7 cellular contexts compared by ENCODE assay signal in genomic region chr14:60514378-60515243, GRCh38. TPM values are rescaled to one million over a fixed set of nuclear protein-coding genes. Genes with fewer than 3 reads are reported as not detected.
DNase-seq lines count a peak whose midpoint lies in the region; TF ChIP-seq lines count a peak whose summit lies in the region.

No MANE protein-coding gene starts in this region.

- H3K4me3 ChIP-seq in GM12875 (ENCODE audit: low read depth, low read length) (no peak overlapping the region), fibroblast of pulmonary artery (replicated peaks; ENCODE audit: low read depth, low read length) (peak overlapping the region; percentile 34)

- DNase-seq in HK-2 (ENCODE audit: unreplicated experiment), result peak; percentile 38
- DNase-seq in SK-N-DZ (ENCODE audit: low spot score), result peak; percentile 20
- DNase-seq in fibroblast of pulmonary artery (ENCODE audit: low read depth), result no peak
- DNase-seq in retina, result peak; percentile 97
- DNase-seq in activated CD4-positive, CD25-positive, alpha-beta regulatory T cell (lab: John Stamatoyannopoulos, UW), result no peak
- DNase-seq in SW480 (ENCODE audit: low spot score), result no peak

- TF ChIP-seq CTCF in GM12875 (IDR thresholded peaks at IDR 0.05; ENCODE audit: borderline replicate concordance, insufficient read depth, low read depth, low read length) (peak; percentile 54), fibroblast of pulmonary artery (IDR thresholded peaks at IDR 0.05; ENCODE audit: low read length, missing control alignments) (no peak)

RNA-seq across cellular contexts. Expression of gene SIX6, which starts 5.7 kb away (rescaled TPM):
- not detected in 2 replicates for polyA plus RNA-seq in SK-N-DZ (2014; cell fraction: cytosol; rRNA removed)
- polyA plus RNA-seq in SK-N-DZ (2014; cell fraction: nucleus; rRNA removed), result not detected in 2 replicates

RNA-seq across cellular contexts. Expression of gene C14orf39, which starts 28.7 kb away (rescaled TPM):
- polyA plus RNA-seq in SK-N-DZ (2014; cell fraction: cytosol; rRNA removed), result 0.29 and 1.1 TPM in 2 replicates
- 0.99 and 1.9 TPM in 2 replicates for polyA plus RNA-seq in SK-N-DZ (2014; cell fraction: nucleus; rRNA removed)

Comparison
In these comparisons a context has a peak if more than half of its experiments do, and no peak if none do; other contexts are left out.
1. DNase-seq: peak in HK-2 (single experiment), SK-N-DZ (single experiment) and retina (single experiment); none in fibroblast of pulmonary artery (single experiment), activated CD4-positive, CD25-positive, alpha-beta regulatory T cell (0 of 4) and SW480 (single experiment).